Comparison of ENCODE assay signal across 9 cellular contexts in genomic region chr7:25098096-25099046, GRCh38. TPM values are rescaled to one million over a fixed set of nuclear protein-coding genes. Genes with fewer than 3 reads are reported as not detected.
DNase-seq lines count a peak whose midpoint lies in the region; ATAC-seq and TF ChIP-seq lines count a peak whose summit lies in the region.
"Had no signal": no experiment of that assay in that cellular context is flagged by ENCODE, and none has a peak within 500 bp of the region (broad histone marks: within the 10 kb centered on the region; RNA-seq: fewer than 3 reads in every experiment).

No MANE protein-coding gene starts in this region.

- intact Hi-C loops in right lobe of liver (cut with DNase I) = no loop called here

- TF ChIP-seq CTCF in right lobe of liver (IDR thresholded peaks at IDR 0.05) = peak; percentile 64 to 92 (median 92)

- H3K4me1 ChIP-seq in right lobe of liver = no peaks in the 10 kb centered on the region
- H3K4me1 ChIP-seq: BLaER1 had no signal

- peak; percentile 59 for ATAC-seq in HG02981 (IDR thresholded peaks at IDR 0.05; ENCODE audit: unreplicated experiment)
- peak; percentile 70 to 86 (median 79) for ATAC-seq in right lobe of liver

- 27% methylated on average over 11 of the region's 11 CpGs for WGBS in right lobe of liver (ENCODE audit: insufficient coverage, low coverage, low lambda C conversion rate, missing lambda C conversion rate)

- no peak for TF ChIP-seq POLR2A in right lobe of liver (IDR thresholded peaks at IDR 0.05)

- peak; percentile 59 for DNase-seq in DMS153 treated with DMSO at 0.1 percent for 48 hours (lab: John Stamatoyannopoulos, UW; ENCODE audit: unreplicated experiment)
- no peak for DNase-seq in DMS153 (lab: John Stamatoyannopoulos, UW)
- DNase-seq in NCI-H345 treated with DMSO at 0.1 percent for 48 hours (lab: John Stamatoyannopoulos, UW; ENCODE audit: unreplicated experiment) = peak; percentile 59
- peak; percentile 21 to 40 for DNase-seq in activated CD4-positive, alpha-beta T cell treated with anti-CD3 and anti-CD28 coated beads for 24 hours (ENCODE audit: low read depth in 2 of 2)
- DNase-seq in dedifferentiated amniotic fluid mesenchymal stem cell (ENCODE audit: extremely low spot score) = peak; percentile 71
- DNase-seq in right lobe of liver = peak; percentile 42 to 64 (median 55)
- DNase-seq in stimulated activated CD4-positive, alpha-beta T cell treated with anti-CD3 and anti-CD28 coated beads, TNF-alpha, amount 100 ng/mL, for 48 hours (ENCODE audit: low read depth in 3 of 3) = peak; percentile 15 to 35 (median 27)

- H3K9me3 ChIP-seq in right lobe of liver = no peaks in the 10 kb centered on the region
- H3K9me3 ChIP-seq: BLaER1 had no signal

- H3K27ac ChIP-seq in right lobe of liver = no peak overlapping the region
- H3K27ac ChIP-seq: BLaER1 had no signal

- no peaks in the 10 kb centered on the region for H3K36me3 ChIP-seq in right lobe of liver
- H3K36me3 ChIP-seq: BLaER1 had no signal

- H3K27me3 ChIP-seq in right lobe of liver = no peaks in the 10 kb centered on the region
- H3K27me3 ChIP-seq: BLaER1 had no signal

- no peak overlapping the region for H3K4me3 ChIP-seq in right lobe of liver
- H3K4me3 ChIP-seq: BLaER1 had no signal

RNA-seq across cellular contexts. Expression of gene CYCS, which starts 26.7 kb away (rescaled TPM):
- 10 to 100 TPM; 45.8 to 79.9 (median 52.8) TPM for total RNA-seq in right lobe of liver
